ENCODE assay signal across 1 cellular context in genomic region chr2:3519255-3520190, GRCh38.
A peak's percentile ranks its signal among the peaks of the same experiment; 100 is the strongest.
TF ChIP-seq lines count a peak whose summit lies in the region.

A gene with protein sequence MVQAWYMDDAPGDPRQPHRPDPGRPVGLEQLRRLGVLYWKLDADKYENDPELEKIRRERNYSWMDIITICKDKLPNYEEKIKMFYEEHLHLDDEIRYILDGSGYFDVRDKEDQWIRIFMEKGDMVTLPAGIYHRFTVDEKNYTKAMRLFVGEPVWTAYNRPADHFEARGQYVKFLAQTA (minus strand): TSS chr2:3519531. CDS start chr2:3519487, 44 bp downstream.

TF ChIP-seq in HepG2, 621 proteins besides CTCF, POLR2A, EP300 and RAD21 (continued from another document):
- TF ChIP-seq, protein P1, sequence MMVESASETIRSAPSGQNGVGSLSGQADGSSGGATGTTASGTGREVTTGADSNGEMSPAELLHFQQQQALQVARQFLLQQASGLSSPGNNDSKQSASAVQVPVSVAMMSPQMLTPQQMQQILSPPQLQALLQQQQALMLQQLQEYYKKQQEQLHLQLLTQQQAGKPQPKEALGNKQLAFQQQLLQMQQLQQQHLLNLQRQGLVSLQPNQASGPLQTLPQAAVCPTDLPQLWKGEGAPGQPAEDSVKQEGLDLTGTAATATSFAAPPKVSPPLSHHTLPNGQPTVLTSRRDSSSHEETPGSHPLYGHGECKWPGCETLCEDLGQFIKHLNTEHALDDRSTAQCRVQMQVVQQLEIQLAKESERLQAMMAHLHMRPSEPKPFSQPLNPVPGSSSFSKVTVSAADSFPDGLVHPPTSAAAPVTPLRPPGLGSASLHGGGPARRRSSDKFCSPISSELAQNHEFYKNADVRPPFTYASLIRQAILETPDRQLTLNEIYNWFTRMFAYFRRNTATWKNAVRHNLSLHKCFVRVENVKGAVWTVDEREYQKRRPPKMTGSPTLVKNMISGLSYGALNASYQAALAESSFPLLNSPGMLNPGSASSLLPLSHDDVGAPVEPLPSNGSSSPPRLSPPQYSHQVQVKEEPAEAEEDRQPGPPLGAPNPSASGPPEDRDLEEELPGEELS (CRISPR knock-in tag; IDR thresholded peaks at IDR 0.05) = peak; percentile 41; the same call in 1 of the 2 replicates
- TF ChIP-seq, protein P2, sequence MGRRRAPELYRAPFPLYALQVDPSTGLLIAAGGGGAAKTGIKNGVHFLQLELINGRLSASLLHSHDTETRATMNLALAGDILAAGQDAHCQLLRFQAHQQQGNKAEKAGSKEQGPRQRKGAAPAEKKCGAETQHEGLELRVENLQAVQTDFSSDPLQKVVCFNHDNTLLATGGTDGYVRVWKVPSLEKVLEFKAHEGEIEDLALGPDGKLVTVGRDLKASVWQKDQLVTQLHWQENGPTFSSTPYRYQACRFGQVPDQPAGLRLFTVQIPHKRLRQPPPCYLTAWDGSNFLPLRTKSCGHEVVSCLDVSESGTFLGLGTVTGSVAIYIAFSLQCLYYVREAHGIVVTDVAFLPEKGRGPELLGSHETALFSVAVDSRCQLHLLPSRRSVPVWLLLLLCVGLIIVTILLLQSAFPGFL (CRISPR knock-in tag; IDR thresholded peaks at IDR 0.05) = no peak
- TF ChIP-seq POLR2G (IDR thresholded peaks at IDR 0.05; ENCODE audit: low read depth, low read length) = peak; percentile 94
- TF ChIP-seq, protein P3, sequence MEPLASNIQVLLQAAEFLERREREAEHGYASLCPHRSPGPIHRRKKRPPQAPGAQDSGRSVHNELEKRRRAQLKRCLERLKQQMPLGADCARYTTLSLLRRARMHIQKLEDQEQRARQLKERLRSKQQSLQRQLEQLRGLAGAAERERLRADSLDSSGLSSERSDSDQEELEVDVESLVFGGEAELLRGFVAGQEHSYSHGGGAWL (CRISPR knock-in tag; IDR thresholded peaks at IDR 0.05) = peak; percentile 98
- TF ChIP-seq HBP1 (CRISPR knock-in tag; IDR thresholded peaks at IDR 0.05; ENCODE audit: low read depth) = peak; percentile 88
- no peak for TF ChIP-seq NFE2L2 (IDR thresholded peaks at IDR 0.05; ENCODE audit: low read length)
- TF ChIP-seq ZNF616 (CRISPR knock-in tag; IDR thresholded peaks at IDR 0.05; ENCODE audit: low read depth) = no peak; the same call in 1 of the 2 replicates
- peak; percentile 75; the same call in 1 of the 2 replicates for TF ChIP-seq IRF2 (CRISPR knock-in tag; IDR thresholded peaks at IDR 0.05)
- TF ChIP-seq JUNB (CRISPR knock-in tag; IDR thresholded peaks at IDR 0.05; ENCODE audit: borderline replicate concordance) = no peak
- peak; percentile 64 for TF ChIP-seq MEIS2 (CRISPR knock-in tag; IDR thresholded peaks at IDR 0.05)
- no peak for TF ChIP-seq PHB2 (IDR thresholded peaks at IDR 0.05; ENCODE audit: partially characterized antibody)
- no peak; the same call in none of the 2 replicates for TF ChIP-seq ZNF775 (CRISPR knock-in tag; IDR thresholded peaks at IDR 0.05; ENCODE audit: borderline replicate concordance)
- TF ChIP-seq CENPT (CRISPR knock-in tag; IDR thresholded peaks at IDR 0.05; ENCODE audit: low read depth) = peak; percentile 78
- 0 out of 2 replicates have a peak, but pooled peaks have one; percentile 13 for TF ChIP-seq FOSL1 (CRISPR knock-in tag; IDR thresholded peaks at IDR 0.05; ENCODE audit: borderline replicate concordance)
